19 cellular contexts compared by ENCODE assay signal in genomic region chr5:123094227-123094918, GRCh38. TPM values are rescaled to one million over a fixed set of nuclear protein-coding genes. Genes with fewer than 3 reads are reported as not detected.
DNase-seq lines count a peak whose midpoint lies in the region; TF ChIP-seq lines count a peak whose summit lies in the region.
"Had no signal": no experiment of that assay in that cellular context is flagged by ENCODE, and none has a peak within 500 bp of the region (broad histone marks: within the 10 kb centered on the region; RNA-seq: fewer than 3 reads in every experiment).

No MANE protein-coding gene starts in this region.

- intact Hi-C loops in activated CD4-positive, alpha-beta T cell treated with anti-CD3 and anti-CD28 coated beads, Interleukin-2, amount 10 ng/mL, durations not matched to agents 24 days and 14 days (cut with micrococcal nuclease): no loop called here
- intact Hi-C loops in Calu3 (cut with micrococcal nuclease; ENCODE audit: unreplicated experiment): no loop called here
- intact Hi-C loops in prostate gland (cut with DNase I): loop anchor here (5.0 to 10.0 kb wide), 4 partner anchors 63 to 317 kb away; partner anchors contain the start of gene SNX2

- H3K27me3 ChIP-seq in fibroblast of lung (ENCODE audit: control insufficient read depth, insufficient read depth, low read length) (no peaks in the 10 kb centered on the region), prostate gland (replicated peaks; ENCODE audit: insufficient read depth) (peaks cover 32% of the 10 kb centered on the region)

- CTCF ChIA-PET in Calu3 (lab: Charles Lee): no interaction called here

- TF ChIP-seq POLR2A in prostate gland (IDR thresholded peaks at IDR 0.05): no peak

- 18% methylated on average over 27 of the region's 27 CpGs for WGBS in urinary bladder
- WGBS in prostate gland: 34% methylated on average over 27 of the region's 27 CpGs

- peak overlapping the region; percentile 72 for H3K27ac ChIP-seq in fibroblast of lung (ENCODE audit: insufficient read depth, low read length)
- peak overlapping the region; percentile 68 for H3K27ac ChIP-seq in urinary bladder (ENCODE audit: low read depth)
- no peak overlapping the region for H3K27ac ChIP-seq in prostate gland
- H3K27ac ChIP-seq: A549, adrenal gland had no signal

- H3K4me3 ChIP-seq in fibroblast of lung (replicated peaks in 1 of 4; ENCODE audit: control extremely low read depth in 1 of 4, insufficient read depth in 1 of 4, low read depth in 3 of 4, low read length in 4 of 4): peak overlapping the region; percentile 52 to 99 (median 91)
- peak overlapping the region; percentile 43 for H3K4me3 ChIP-seq in urinary bladder (ENCODE audit: low read depth, low read length)
- no peak overlapping the region for H3K4me3 ChIP-seq in prostate gland
- H3K4me3 ChIP-seq: A549, adrenal gland, MG63 had no signal

- H3K4me1 ChIP-seq in fibroblast of lung (ENCODE audit: control insufficient read depth, extremely low read depth, insufficient read depth, low read length) (peaks cover 13% of the 10 kb centered on the region), urinary bladder (ENCODE audit: insufficient read depth) (peaks cover 2% of the 10 kb centered on the region), prostate gland (replicated peaks) (no peaks in the 10 kb centered on the region)

- peaks cover 8% of the 10 kb centered on the region for H3K9me3 Mint-ChIP-seq in activated CD4-positive, alpha-beta T cell treated with anti-CD3 and anti-CD28 coated beads, Interleukin-2, amount 10 ng/mL, durations not matched to agents 24 days and 14 days
- no peaks in the 10 kb centered on the region for H3K9me3 Mint-ChIP-seq in nephron
- no peaks in the 10 kb centered on the region for H3K9me3 Mint-ChIP-seq in Calu3 (ENCODE audit: low read depth, unreplicated experiment)
- H3K9me3 Mint-ChIP-seq: CD8-positive, alpha-beta memory T cell had no signal

- TF ChIP-seq CTCF in fibroblast of lung (conservative IDR thresholded peaks at IDR 0.05 in 1 of 2, IDR thresholded peaks at IDR 0.05 in 1 of 2; ENCODE audit: low read depth in 1 of 2, low read length in 2 of 2): no peak
- TF ChIP-seq CTCF in nephron (IDR thresholded peaks at IDR 0.05; ENCODE audit: unreplicated experiment in 3 of 3): no peak
- TF ChIP-seq CTCF in Calu3 (IDR thresholded peaks at IDR 0.05; ENCODE audit: unreplicated experiment): no peak
- TF ChIP-seq CTCF in prostate gland (IDR thresholded peaks at IDR 0.05): no peak

- H3K27ac Mint-ChIP-seq in activated CD4-positive, alpha-beta T cell treated with anti-CD3 and anti-CD28 coated beads, Interleukin-2, amount 10 ng/mL, durations not matched to agents 24 days and 14 days: peak overlapping the region; percentile 35
- H3K27ac Mint-ChIP-seq in nephron: no peak overlapping the region
- no peak overlapping the region for H3K27ac Mint-ChIP-seq in Calu3 (ENCODE audit: unreplicated experiment)
- H3K27ac Mint-ChIP-seq: CD8-positive, alpha-beta memory T cell had no signal

- H3K79me2 ChIP-seq in fibroblast of lung (ENCODE audit: control insufficient read depth, insufficient read depth, low read length): peaks cover 87% of the 10 kb centered on the region

- DNase-seq in activated CD4-positive, alpha-beta T cell treated with anti-CD3 and anti-CD28 coated beads, Interleukin-2, amount 10 ng/mL, durations not matched to agents 24 days and 14 days: no peak
- DNase-seq in activated CD4-positive, alpha-beta T cell treated with anti-CD3 and anti-CD28 coated beads for 48 hours: no peak
- peak in 1 of 2 donors; percentile 69 for DNase-seq in fibroblast of lung (ENCODE audit: low read depth in 2 of 2)
- no peak for DNase-seq in Calu3
- no peak for DNase-seq in prostate gland (ENCODE audit: low spot score)
- DNase-seq in NCI-H2029 treated with DMSO at 0.1 percent for 48 hours (lab: John Stamatoyannopoulos, UW): no peak
- DNase-seq: activated CD4-positive, alpha-beta T cell treated with anti-CD3 and anti-CD28 coated beads for 4 hours; adrenal gland; CD8-positive, alpha-beta memory T cell; EL; mesenchymal stem cell; MG63; NCI-H2081 treated with DMSO at 0.1 percent for 48 hours; NCI-H69; T-helper 1 cell had no signal

- H3K9ac ChIP-seq in fibroblast of lung (ENCODE audit: insufficient read depth, low read length): peak overlapping the region; percentile 26

- peak overlapping the region; percentile 52 for H2AFZ ChIP-seq in fibroblast of lung (ENCODE audit: low read length)

- H3K9me3 ChIP-seq in fibroblast of lung (ENCODE audit: control insufficient read depth, insufficient read depth, low read depth, low read length) (no peaks in the 10 kb centered on the region), prostate gland (no peaks in the 10 kb centered on the region)
- H3K9me3 ChIP-seq: A549, adrenal gland, MG63 had no signal

- BruUV-seq in Calu3 (replicated peaks; lab: Mats Ljungman, UMichigan): no TSS peak

- peaks cover 6% of the 10 kb centered on the region for H3K4me1 Mint-ChIP-seq in activated CD4-positive, alpha-beta T cell treated with anti-CD3 and anti-CD28 coated beads, Interleukin-2, amount 10 ng/mL, durations not matched to agents 24 days and 14 days
- H3K4me1 Mint-ChIP-seq in nephron (peaks cover 30% of the 10 kb centered on the region), Calu3 (ENCODE audit: low read depth, unreplicated experiment) (peaks cover 16% of the 10 kb centered on the region)

- peaks cover 70% of the 10 kb centered on the region for H3K27me3 Mint-ChIP-seq in activated CD4-positive, alpha-beta T cell treated with anti-CD3 and anti-CD28 coated beads, Interleukin-2, amount 10 ng/mL, durations not matched to agents 24 days and 14 days
- peaks cover 99% of the 10 kb centered on the region for H3K27me3 Mint-ChIP-seq in nephron (ENCODE audit: low read depth)
- peaks cover 64% of the 10 kb centered on the region for H3K27me3 Mint-ChIP-seq in Calu3 (ENCODE audit: unreplicated experiment)

- no peak overlapping the region for H3K4me3 Mint-ChIP-seq in activated CD4-positive, alpha-beta T cell treated with anti-CD3 and anti-CD28 coated beads, Interleukin-2, amount 10 ng/mL, durations not matched to agents 24 days and 14 days
- H3K4me3 Mint-ChIP-seq in nephron (peak overlapping the region; percentile 57 to 76 (median 76)), Calu3 (ENCODE audit: low read depth, unreplicated experiment) (no peak overlapping the region)

- H3K36me3 ChIP-seq in fibroblast of lung (ENCODE audit: control insufficient read depth, insufficient read depth, low read length) (peaks cover 2% of the 10 kb centered on the region), urinary bladder (ENCODE audit: insufficient read depth) (no peaks in the 10 kb centered on the region), prostate gland (no peaks in the 10 kb centered on the region)
- H3K36me3 ChIP-seq: adrenal gland, MG63 had no signal

- H3K4me2 ChIP-seq in fibroblast of lung (ENCODE audit: extremely low read depth, insufficient read depth, low read length): peak overlapping the region; percentile 72
- H3K4me2 ChIP-seq: A549 had no signal

- H3K36me3 Mint-ChIP-seq in activated CD4-positive, alpha-beta T cell treated with anti-CD3 and anti-CD28 coated beads, Interleukin-2, amount 10 ng/mL, durations not matched to agents 24 days and 14 days (ENCODE audit: low read depth): no peaks in the 10 kb centered on the region
- H3K36me3 Mint-ChIP-seq in nephron (ENCODE audit: low read depth) (peaks cover 4% of the 10 kb centered on the region), Calu3 (ENCODE audit: insufficient read depth, unreplicated experiment) (peaks cover 26% of the 10 kb centered on the region)
- H3K36me3 Mint-ChIP-seq: CD8-positive, alpha-beta memory T cell had no signal

- H4K20me1 ChIP-seq in fibroblast of lung (ENCODE audit: control insufficient read depth, extremely low read depth, insufficient read depth, low read length): no peaks in the 10 kb centered on the region

RNA-seq across cellular contexts. Expression of gene PRDM6, which starts 5.3 kb away (rescaled TPM):
- not detected in 2 replicates for total RNA-seq in activated CD4-positive, alpha-beta T cell treated with anti-CD3 and anti-CD28 coated beads, Interleukin-2, amount 10 ng/mL, durations not matched to agents 24 days and 14 days
- 13.1 and 21.6 TPM in 2 replicates for total RNA-seq in fibroblast of lung
- polyA plus RNA-seq in fibroblast of lung: 6.3 and 16.3 TPM in 2 replicates
- polyA plus RNA-seq in fibroblast of lung (2012): 5.0 and 10.1 TPM in 2 replicates
- 6.0 and 30.7 TPM in 2 replicates for polyA minus RNA-seq in fibroblast of lung (ENCODE audit: low replicate concordance)
- 25.4 TPM for total RNA-seq in urinary bladder
- polyA plus RNA-seq in urinary bladder: 19.3 TPM
- 0.17 and 1.6 TPM in 2 replicates for total RNA-seq in Calu3 (2022)
- total RNA-seq in prostate gland: 1 to 10 TPM in 1 of 2 donors, under 1 TPM in 1; 0.96 to 2.1 TPM
- total RNA-seq: CD8-positive, alpha-beta memory T cell; RPMI7951 had no signal
- polyA plus RNA-seq: CD8-positive, alpha-beta memory T cell had no signal

RNA-seq across cellular contexts. Expression of gene PPIC, which starts 57.8 kb away (rescaled TPM):
- total RNA-seq in activated CD4-positive, alpha-beta T cell treated with anti-CD3 and anti-CD28 coated beads, Interleukin-2, amount 10 ng/mL, durations not matched to agents 24 days and 14 days: not detected in 2 replicates
- 65.7 and 70.1 TPM in 2 replicates for total RNA-seq in fibroblast of lung
- polyA plus RNA-seq in fibroblast of lung: 74.1 and 105 TPM in 2 replicates
- polyA plus RNA-seq in fibroblast of lung (2012): 61.8 and 83.3 TPM in 2 replicates
- 76.7 and 87.6 TPM in 2 replicates for polyA minus RNA-seq in fibroblast of lung (ENCODE audit: low replicate concordance)
- 94.0 TPM for total RNA-seq in urinary bladder
- polyA plus RNA-seq in urinary bladder: 92.3 TPM
- 43.5 and 43.9 TPM in 2 replicates for total RNA-seq in Calu3 (2022)
- 10 to 100 TPM; 11.5 to 20.9 TPM for total RNA-seq in prostate gland
- total RNA-seq: CD8-positive, alpha-beta memory T cell had no signal
- polyA plus RNA-seq: CD8-positive, alpha-beta memory T cell had no signal

Comparison
In these comparisons a context has a peak if more than half of its experiments do, and no peak if none do; other contexts are left out.
1. H3K4me3 Mint-ChIP-seq: peak in nephron (3 of 3); none in activated CD4-positive, alpha-beta T cell treated with anti-CD3 and anti-CD28 coated beads, Interleukin-2, amount 10 ng/mL, durations not matched to agents 24 days and 14 days (single experiment) and Calu3 (single experiment).
2. H3K27ac ChIP-seq: peak in fibroblast of lung (single experiment) and urinary bladder (single experiment); none in prostate gland (0 of 2).
3. H3K4me3 ChIP-seq: peak in fibroblast of lung (4 of 4) and urinary bladder (single experiment); none in prostate gland (0 of 2).
4. RNA of gene PPIC, which starts 57.8 kb away (total RNA-seq): 94.0 TPM in urinary bladder (single experiment), 65.7 to 70.1 TPM in fibroblast of lung, 43.5 to 43.9 TPM in Calu3 and 11.5 to 20.9 TPM in prostate gland; not detected in activated CD4-positive, alpha-beta T cell treated with anti-CD3 and anti-CD28 coated beads, Interleukin-2, amount 10 ng/mL, durations not matched to agents 24 days and 14 days; every median in the first group is over 10 times any median in the second.